Comparison of ENCODE assay signal across 21 cellular contexts in the genomic region with DNA sequence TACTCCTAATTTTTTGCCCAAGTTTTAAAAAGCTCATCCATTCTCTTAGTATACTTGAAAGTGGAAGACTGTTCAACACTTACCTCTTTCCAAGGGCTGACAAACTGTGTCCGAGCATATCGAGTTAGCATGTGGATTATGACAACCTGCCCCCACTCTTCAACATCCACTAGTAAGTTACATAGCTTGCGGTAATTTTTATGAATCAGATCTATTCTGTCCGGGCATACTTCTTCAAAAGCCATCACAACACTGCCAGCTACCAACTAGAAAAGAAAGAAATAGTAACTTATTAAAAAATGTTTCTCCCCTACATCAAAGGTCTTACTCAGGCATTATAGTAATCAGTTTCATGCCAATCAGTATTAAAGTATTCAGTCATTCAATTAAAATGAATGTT.
"Had no signal": no experiment of that assay in that cellular context is flagged by ENCODE, and none has a peak within 500 bp of the region (broad histone marks: within the 10 kb centered on the region; RNA-seq: fewer than 3 reads in every experiment).

No MANE protein-coding gene starts in this region.

- H3K27ac Mint-ChIP-seq: immature natural killer cell; naive thymus-derived CD4-positive, alpha-beta T cell; stimulated activated naive B cell treated with anti-CD40 and anti-IgM and Interleukin-4, amounts not matched to agents 10 μg/mL and 1 μg/mL and 100 μg/mL, for 72 hours; stimulated activated naive CD8-positive, alpha-beta T cell treated with anti-CD3 and anti-CD28 coated beads, Interleukin-15, Interleukin-2, amounts not matched to agents 100 ng/mL and 50 ng/mL, for 24 hours had no signal

- DNase-seq: dorsolateral prefrontal cortex; effector CD4-positive, alpha-beta T cell; foreskin fibroblast; gastrocnemius medialis; hypothalamus; immature natural killer cell; islet precursor cell; mesendoderm; midbrain; naive thymus-derived CD4-positive, alpha-beta T cell; occipital lobe; pancreas; right lobe of liver; small intestine; stimulated activated CD4-positive, alpha-beta T cell treated with anti-CD3 and anti-CD28 coated beads, Interleukin-15, amount 100 ng/mL, for 24 hours; stimulated activated CD4-positive, alpha-beta T cell treated with anti-CD3 and anti-CD28 coated beads, Interleukin-2, amount 100 ng/mL, for 48 hours; stimulated activated naive B cell treated with anti-CD40 and anti-IgM and Interleukin-4, amounts not matched to agents 10 μg/mL and 1 μg/mL and 100 μg/mL, for 72 hours; upper lobe of left lung had no signal

- H3K9me3 Mint-ChIP-seq: immature natural killer cell; stimulated activated naive B cell treated with anti-CD40 and anti-IgM and Interleukin-4, amounts not matched to agents 10 μg/mL and 1 μg/mL and 100 μg/mL, for 72 hours; stimulated activated naive CD8-positive, alpha-beta T cell treated with anti-CD3 and anti-CD28 coated beads, Interleukin-15, Interleukin-2, amounts not matched to agents 100 ng/mL and 50 ng/mL, for 24 hours had no signal

- ATAC-seq: esophagus mucosa; gastrocnemius medialis; naive thymus-derived CD4-positive, alpha-beta T cell; pancreas; stimulated activated naive B cell treated with anti-CD40 and anti-IgM and Interleukin-4, amounts not matched to agents 10 μg/mL and 1 μg/mL and 100 μg/mL, for 72 hours had no signal

- H3K27me3 Mint-ChIP-seq: naive thymus-derived CD4-positive, alpha-beta T cell; stimulated activated naive B cell treated with anti-CD40 and anti-IgM and Interleukin-4, amounts not matched to agents 10 μg/mL and 1 μg/mL and 100 μg/mL, for 72 hours; stimulated activated naive CD8-positive, alpha-beta T cell treated with anti-CD3 and anti-CD28 coated beads, Interleukin-15, Interleukin-2, amounts not matched to agents 100 ng/mL and 50 ng/mL, for 24 hours had no signal

- H3K4me3 Mint-ChIP-seq: immature natural killer cell; naive thymus-derived CD4-positive, alpha-beta T cell; stimulated activated naive B cell treated with anti-CD40 and anti-IgM and Interleukin-4, amounts not matched to agents 10 μg/mL and 1 μg/mL and 100 μg/mL, for 72 hours; stimulated activated naive CD8-positive, alpha-beta T cell treated with anti-CD3 and anti-CD28 coated beads, Interleukin-15, Interleukin-2, amounts not matched to agents 100 ng/mL and 50 ng/mL, for 24 hours had no signal

- FAIRE-seq: urothelium cell line had no signal
